ENCODE assay signal across 26 cellular contexts in genomic region chr10:78726171-78726570, GRCh38.
"Had no signal": no experiment of that assay in that cellular context is flagged by ENCODE, and none has a peak within 500 bp of the region (broad histone marks: within the 10 kb centered on the region; RNA-seq: fewer than 3 reads in every experiment).

No MANE protein-coding gene starts in this region.

- H3K27ac ChIP-seq: neural progenitor cell, ovary, parathyroid adenoma, psoas muscle, right lobe of liver, sigmoid colon, suprapubic skin, testis, tibial nerve, upper lobe of right lung, uterus had no signal

- H3K27me3 ChIP-seq: neural progenitor cell, ovary, right lobe of liver, sigmoid colon, suprapubic skin, testis, tibial nerve, upper lobe of right lung, uterus had no signal

- H3K4me3 ChIP-seq: neural progenitor cell, ovary, psoas muscle, right lobe of liver, sigmoid colon, suprapubic skin, testis, tibial nerve, upper lobe of right lung, uterus had no signal

- H3K36me3 ChIP-seq: neural progenitor cell, ovary, right lobe of liver, sigmoid colon, suprapubic skin, tibial nerve, upper lobe of right lung, uterus had no signal

- DNase-seq: naive thymus-derived CD4-positive, alpha-beta T cell; natural killer cell; occipital lobe; ovary; posterior cingulate gyrus; psoas muscle; right cardiac atrium; right lobe of liver; sigmoid colon; small intestine; stimulated activated CD4-positive, alpha-beta T cell treated with anti-CD3 and anti-CD28 coated beads, Interleukin-15, amount 100 ng/mL, for 24 hours; stimulated activated CD4-positive, alpha-beta T cell treated with anti-CD3 and anti-CD28 coated beads, Interleukin-2, amount 100 ng/mL, for 24 hours; stimulated activated CD4-positive, alpha-beta T cell treated with anti-CD3 and anti-CD28 coated beads, Interleukin-2, amount 100 ng/mL, for 48 hours; stimulated activated CD4-positive, alpha-beta T cell treated with anti-CD3 and anti-CD28 coated beads, Interleukin-4, amount 100 ng/mL, for 4 hours; stimulated activated CD8-positive, alpha-beta memory T cell treated with anti-CD3 and anti-CD28 coated beads, Interleukin-4, amount 100 ng/mL, for 48 hours; stimulated activated naive CD4-positive, alpha-beta T cell; stimulated activated naive CD8-positive, alpha-beta T cell treated with anti-CD3 and anti-CD28 coated beads, Interleukin-15, amount 100 ng/mL, for 72 hours; stimulated activated naive CD8-positive, alpha-beta T cell treated with anti-CD3 and anti-CD28 coated beads, Interleukin-15, Interleukin-2, amounts not matched to agents 100 U/mL and 50 U/mL, for 24 hours; substantia nigra; testis; upper lobe of right lung; uterus had no signal

- H3K4me2 ChIP-seq: neural progenitor cell had no signal

- H3K9me3 ChIP-seq: ovary, psoas muscle, right lobe of liver, sigmoid colon, suprapubic skin, testis, tibial nerve, upper lobe of right lung, uterus had no signal

- H3K79me2 ChIP-seq: parathyroid adenoma had no signal

- H3K4me1 ChIP-seq: neural progenitor cell, right lobe of liver, suprapubic skin, testis, upper lobe of right lung, uterus had no signal

- H2AFZ ChIP-seq: neural progenitor cell, parathyroid adenoma had no signal

- H3K9ac ChIP-seq: neural progenitor cell, parathyroid adenoma had no signal
